8 cellular contexts compared by ENCODE assay signal in the genomic region with DNA sequence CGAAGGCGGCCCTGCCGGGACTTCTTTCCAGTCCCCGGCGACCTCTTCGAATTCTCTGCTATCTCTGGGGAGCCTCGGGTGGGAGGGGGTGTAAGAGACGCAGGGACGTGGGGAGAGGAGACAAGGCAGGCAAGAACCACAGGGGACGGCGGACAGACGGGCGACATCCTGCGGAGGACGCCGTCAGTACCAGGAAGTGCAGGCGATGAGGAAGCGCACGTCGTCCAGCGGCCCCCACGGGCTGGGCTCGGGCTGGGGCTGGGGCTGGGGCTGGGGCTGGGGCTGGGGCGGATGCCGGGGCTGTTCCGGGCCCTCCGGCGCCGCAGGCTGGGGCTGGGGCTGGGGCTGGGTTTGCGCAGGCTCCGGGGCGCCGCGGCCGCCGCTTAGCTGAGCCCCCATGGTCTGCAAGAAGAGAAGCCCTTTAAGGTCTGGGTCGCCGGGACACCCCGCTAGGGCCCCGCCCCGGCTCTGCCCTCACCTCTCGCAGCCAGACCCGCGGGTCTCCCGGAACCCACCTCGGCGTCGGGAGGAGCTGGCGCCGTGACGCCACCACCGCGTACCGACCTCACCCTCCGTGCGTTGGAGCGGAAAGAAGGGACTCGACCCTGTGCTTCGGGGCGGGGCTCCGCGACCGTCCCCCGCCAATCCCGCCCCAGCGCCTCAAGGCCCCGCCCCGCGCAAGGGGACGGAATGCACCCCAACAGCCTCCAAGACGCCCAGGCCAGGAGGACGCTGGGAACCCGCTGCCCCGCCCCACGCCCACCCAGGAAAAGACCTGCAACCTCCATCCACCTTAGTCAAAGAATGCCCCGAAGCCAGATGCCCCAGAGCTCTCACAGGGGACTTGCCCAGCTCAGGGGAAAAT. TPM values are rescaled to one million over a fixed set of nuclear protein-coding genes. Genes with fewer than 3 reads are reported as not detected.
A peak's percentile ranks its signal among the peaks of the same experiment; 100 is the strongest.
DNase-seq lines count a peak whose midpoint lies in the region; ATAC-seq and TF ChIP-seq lines count a peak whose summit lies in the region.

A gene (minus strand): TSS at position 592 of the 865 bp plus-strand sequence. CDS start 193 bp downstream, at position 399.

- no peaks in the 10 kb centered on the region for H3K27me3 ChIP-seq in HUES6 (ENCODE audit: control insufficient read depth, insufficient read depth, low read length)

- peak within 1 kb of the TSS; percentile 89 to 99 (median 98) for H3K4me3 Mint-ChIP-seq in naive B cell
- H3K4me3 Mint-ChIP-seq in stimulated activated effector memory CD8-positive, alpha-beta T cell treated with anti-CD3 and anti-CD28 coated beads, Interleukin-12 subunit alpha, Interleukin-12 subunit beta, amount 100 ng/mL, for 72 hours, result peak within 1 kb of the TSS; percentile 99

- peak; percentile 24 for DNase-seq in DMS 273 treated with DMSO at 0.1 percent for 48 hours (lab: John Stamatoyannopoulos, UW)
- DNase-seq in activated T-helper 1 cell treated with Interleukin-2 at 50 U/mL for 16 hours (ENCODE audit: low read depth), result peak; percentile 85
- DNase-seq in fibroblast of gingiva (ENCODE audit: low read depth), result peak; percentile 89
- peak; percentile 91 for DNase-seq in naive B cell
- DNase-seq in stimulated activated effector memory CD8-positive, alpha-beta T cell treated with anti-CD3 and anti-CD28 coated beads, Interleukin-12 subunit alpha, Interleukin-12 subunit beta, amount 100 ng/mL, for 72 hours (ENCODE audit: low spot score in 2 of 2), result peak; percentile 77 to 92

- ATAC-seq in GM21381 (IDR thresholded peaks at IDR 0.05; ENCODE audit: unreplicated experiment) (peak; percentile 81), naive B cell (ENCODE audit: low read depth in 2 of 2) (peak; percentile 86 to 87)
- ATAC-seq in stimulated activated effector memory CD8-positive, alpha-beta T cell treated with anti-CD3 and anti-CD28 coated beads, Interleukin-12 subunit alpha, Interleukin-12 subunit beta, amount 100 ng/mL, for 72 hours, result peak; percentile 93

- no peaks in the 10 kb centered on the region for H3K9me3 ChIP-seq in HUES6 (ENCODE audit: control insufficient read depth, insufficient read depth, low read depth, low read length)

- peak within 1 kb of the TSS; percentile 97 to 100 (median 99) for H3K27ac Mint-ChIP-seq in naive B cell
- H3K27ac Mint-ChIP-seq in stimulated activated effector memory CD8-positive, alpha-beta T cell treated with anti-CD3 and anti-CD28 coated beads, Interleukin-12 subunit alpha, Interleukin-12 subunit beta, amount 100 ng/mL, for 72 hours, result peak within 1 kb of the TSS; percentile 99

- peaks cover 14 to 40% (median 24%) of the 10 kb centered on the region in 3 donors for H3K4me1 Mint-ChIP-seq in naive B cell
- peaks cover 38% of the 10 kb centered on the region for H3K4me1 Mint-ChIP-seq in stimulated activated effector memory CD8-positive, alpha-beta T cell treated with anti-CD3 and anti-CD28 coated beads, Interleukin-12 subunit alpha, Interleukin-12 subunit beta, amount 100 ng/mL, for 72 hours

- peak within 1 kb of the TSS; percentile 59; the same call in 1 of the 2 replicates for H3K27ac ChIP-seq in HUES6 (ENCODE audit: low read depth, low read length)

- peaks cover 12% of the 10 kb centered on the region for H3K4me1 ChIP-seq in HUES6 (ENCODE audit: control insufficient read depth, insufficient read depth, low read length)

- peaks cover 7 to 8% of the 10 kb centered on the region in 2 donors for H3K36me3 Mint-ChIP-seq in naive B cell
- H3K36me3 Mint-ChIP-seq in stimulated activated effector memory CD8-positive, alpha-beta T cell treated with anti-CD3 and anti-CD28 coated beads, Interleukin-12 subunit alpha, Interleukin-12 subunit beta, amount 100 ng/mL, for 72 hours, result peaks cover 87% of the 10 kb centered on the region

- peaks cover 64% of the 10 kb centered on the region for H3K36me3 ChIP-seq in HUES6 (ENCODE audit: control insufficient read depth, insufficient read depth, low read length)

- peak within 1 kb of the TSS; percentile 84 for H3K9ac ChIP-seq in HUES6 (ENCODE audit: low read length)

- H3K9me3 Mint-ChIP-seq in naive B cell, result no peaks in the 10 kb centered on the region
- no peaks in the 10 kb centered on the region for H3K9me3 Mint-ChIP-seq in stimulated activated effector memory CD8-positive, alpha-beta T cell treated with anti-CD3 and anti-CD28 coated beads, Interleukin-12 subunit alpha, Interleukin-12 subunit beta, amount 100 ng/mL, for 72 hours

- peak within 1 kb of the TSS; percentile 77 for H3K4me3 ChIP-seq in HUES6 (ENCODE audit: low read depth, low read length)

- no peaks in the 10 kb centered on the region for H3K27me3 Mint-ChIP-seq in naive B cell

TF ChIP-seq in PFSK-1, 5 proteins besides CTCF, POLR2A, EP300 and RAD21:
- peak; percentile 95 for TF ChIP-seq POLR2AphosphoS5 (IDR thresholded peaks at IDR 0.05; ENCODE audit: low read depth, low read length)
- TF ChIP-seq FOXP2 (optimal IDR thresholded peaks at IDR 0.05; ENCODE audit: borderline replicate concordance, extremely low read depth, extremely low read length, insufficient read depth), result peak; percentile 90
- TF ChIP-seq, protein P1, sequence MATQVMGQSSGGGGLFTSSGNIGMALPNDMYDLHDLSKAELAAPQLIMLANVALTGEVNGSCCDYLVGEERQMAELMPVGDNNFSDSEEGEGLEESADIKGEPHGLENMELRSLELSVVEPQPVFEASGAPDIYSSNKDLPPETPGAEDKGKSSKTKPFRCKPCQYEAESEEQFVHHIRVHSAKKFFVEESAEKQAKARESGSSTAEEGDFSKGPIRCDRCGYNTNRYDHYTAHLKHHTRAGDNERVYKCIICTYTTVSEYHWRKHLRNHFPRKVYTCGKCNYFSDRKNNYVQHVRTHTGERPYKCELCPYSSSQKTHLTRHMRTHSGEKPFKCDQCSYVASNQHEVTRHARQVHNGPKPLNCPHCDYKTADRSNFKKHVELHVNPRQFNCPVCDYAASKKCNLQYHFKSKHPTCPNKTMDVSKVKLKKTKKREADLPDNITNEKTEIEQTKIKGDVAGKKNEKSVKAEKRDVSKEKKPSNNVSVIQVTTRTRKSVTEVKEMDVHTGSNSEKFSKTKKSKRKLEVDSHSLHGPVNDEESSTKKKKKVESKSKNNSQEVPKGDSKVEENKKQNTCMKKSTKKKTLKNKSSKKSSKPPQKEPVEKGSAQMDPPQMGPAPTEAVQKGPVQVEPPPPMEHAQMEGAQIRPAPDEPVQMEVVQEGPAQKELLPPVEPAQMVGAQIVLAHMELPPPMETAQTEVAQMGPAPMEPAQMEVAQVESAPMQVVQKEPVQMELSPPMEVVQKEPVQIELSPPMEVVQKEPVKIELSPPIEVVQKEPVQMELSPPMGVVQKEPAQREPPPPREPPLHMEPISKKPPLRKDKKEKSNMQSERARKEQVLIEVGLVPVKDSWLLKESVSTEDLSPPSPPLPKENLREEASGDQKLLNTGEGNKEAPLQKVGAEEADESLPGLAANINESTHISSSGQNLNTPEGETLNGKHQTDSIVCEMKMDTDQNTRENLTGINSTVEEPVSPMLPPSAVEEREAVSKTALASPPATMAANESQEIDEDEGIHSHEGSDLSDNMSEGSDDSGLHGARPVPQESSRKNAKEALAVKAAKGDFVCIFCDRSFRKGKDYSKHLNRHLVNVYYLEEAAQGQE (IDR thresholded peaks at IDR 0.05; ENCODE audit: insufficient read depth in 1 of 2, low read depth in 2 of 2, low read length in 2 of 2), result no peak
- peak; percentile 60; the same call in 1 of the 2 replicates for TF ChIP-seq SIN3A (IDR thresholded peaks at IDR 0.05; ENCODE audit: borderline replicate concordance, insufficient read depth, low read length)
- peak; percentile 75; the same call in 1 of the 2 replicates for TF ChIP-seq TAF1 (IDR thresholded peaks at IDR 0.05; ENCODE audit: borderline replicate concordance, insufficient read depth, low read length)

RNA-seq across cellular contexts. Expression of the gene that starts here (rescaled TPM):
- 90.3 TPM for polyA plus RNA-seq in PFSK-1 (2012; ENCODE audit: insufficient read length, low read depth)
- polyA plus RNA-seq in naive B cell (ENCODE audit: low read depth in 6 of 6), result 10 to 100 TPM in 2 of 6 donors, 1 to 10 TPM in 4; 3.7 to 14.1 (median 8.6) TPM

Comparison
In these comparisons a context has a peak if more than half of its experiments do, and no peak if none do; other contexts are left out.
1. Peak in every context shown above with its lines: DNase-seq, ATAC-seq, H3K4me3 ChIP-seq and H3K27ac ChIP-seq.
2. DNase-seq: peak in every context shown above with its lines; median percentile 91 in naive B cell; 89 in fibroblast of gingiva; 85 in activated T-helper 1 cell treated with Interleukin-2 at 50 U/mL for 16 hours; 84 in stimulated activated effector memory CD8-positive, alpha-beta T cell treated with anti-CD3 and anti-CD28 coated beads, Interleukin-12 subunit alpha, Interleukin-12 subunit beta, amount 100 ng/mL, for 72 hours; 24 in DMS 273 treated with DMSO at 0.1 percent for 48 hours.